ENCODE assay signal across 26 cellular contexts in genomic region chr13:34034411-34034810, GRCh38.
"Had no signal": no experiment of that assay in that cellular context is flagged by ENCODE, and none has a peak within 500 bp of the region (broad histone marks: within the 10 kb centered on the region; RNA-seq: fewer than 3 reads in every experiment).

No MANE protein-coding gene starts in this region.

- ATAC-seq: left colon; left lung; lower lobe of right lung; naive thymus-derived CD8-positive, alpha-beta T cell; pancreas; right cardiac atrium; stimulated activated effector memory CD8-positive, alpha-beta T cell treated with anti-CD3 and anti-CD28 coated beads, Interleukin-12 subunit alpha, Interleukin-12 subunit beta, amount 100 ng/mL, for 72 hours had no signal

- H3K4me3 ChIP-seq: left lung, lower lobe of right lung, pancreas, prostate gland, sigmoid colon, skin epidermis, suprapubic skin, tibial nerve, uterus had no signal

- DNase-seq: hypothalamus; immature natural killer cell; kidney; left colon; left lung; lower lobe of right lung; mammary epithelial cell; mesenchymal stem cell; naive thymus-derived CD8-positive, alpha-beta T cell; nucleus accumbens; pancreas; posterior cingulate gyrus; retina; right cardiac atrium; sigmoid colon; stimulated activated CD4-positive, alpha-beta T cell treated with anti-CD3 and anti-CD28 coated beads, Interleukin-12 subunit alpha, Interleukin-12 subunit beta, amount 100 ng/mL, for 4 hours; stimulated activated CD4-positive, alpha-beta T cell treated with anti-CD3 and anti-CD28 coated beads, Interleukin-15, amount 100 ng/mL, for 24 hours; stimulated activated CD4-positive, alpha-beta T cell treated with anti-CD3 and anti-CD28 coated beads, Interleukin-2, amount 100 ng/mL, for 24 hours; stimulated activated CD4-positive, alpha-beta T cell treated with anti-CD3 and anti-CD28 coated beads, Interleukin-4, amount 100 ng/mL, for 1 hour; stimulated activated naive CD4-positive, alpha-beta T cell; uterus had no signal
